12 cellular contexts compared by ENCODE assay signal in the genomic region with DNA sequence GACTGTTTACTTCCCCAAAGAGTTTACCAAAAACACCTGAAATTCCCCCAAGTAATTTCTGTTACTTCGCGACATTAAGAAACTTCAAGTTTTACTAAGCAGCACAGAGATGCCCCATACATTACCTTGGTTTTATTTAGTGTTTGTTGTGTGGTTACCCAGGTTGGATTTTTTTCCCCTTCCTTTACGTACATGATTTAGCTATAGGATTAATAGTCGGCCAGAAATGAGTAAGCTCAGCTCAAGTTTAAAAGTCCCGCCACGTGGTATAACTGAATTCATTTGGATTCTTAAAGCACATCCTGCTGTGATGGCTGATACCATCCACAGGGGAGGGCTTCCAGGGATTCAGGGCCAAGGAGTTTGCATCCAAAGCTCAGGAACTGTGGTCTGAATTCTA.
DNase-seq lines count a peak whose midpoint lies in the region; ATAC-seq, FAIRE-seq and TF ChIP-seq lines count a peak whose summit lies in the region.
"Had no signal": no experiment of that assay in that cellular context is flagged by ENCODE, and none has a peak within 500 bp of the region (broad histone marks: within the 10 kb centered on the region; RNA-seq: fewer than 3 reads in every experiment).

No MANE protein-coding gene starts in this region.

- no TSS peak for BruUV-seq in HepG2 (replicated peaks; lab: Mats Ljungman, UMichigan)

- 98% methylated on average over 6 of the region's 6 CpGs for WGBS in HepG2 (ENCODE audit: low lambda C conversion rate)

- intact Hi-C loops in HepG2 (cut with micrococcal nuclease; ENCODE audit: unreplicated experiment), result no loop called here

- H3K27ac ChIP-seq in OCI-LY3 (ENCODE audit: low read length) (peak overlapping the region; percentile 79), HepG2 (ENCODE audit: extremely low read length, insufficient read depth, low read length) (no peak overlapping the region)
- H3K27ac ChIP-seq: SK-N-MC had no signal

- H2AFZ ChIP-seq in OCI-LY3 (ENCODE audit: low read depth, low read length) (no peak overlapping the region), HepG2 (ENCODE audit: low read length) (no peak overlapping the region)

- H3K4me3 ChIP-seq in OCI-LY3 (ENCODE audit: low read length) (peak overlapping the region; percentile 40), HepG2 (replicated peaks in 1 of 3; ENCODE audit: insufficient read depth in 1 of 3, low read depth in 2 of 3, low read length in 3 of 3) (no peak overlapping the region)
- H3K4me3 ChIP-seq: SK-N-MC had no signal

- peaks cover 3% of the 10 kb centered on the region; the same call in 1 of the 2 replicates for H3K79me2 ChIP-seq in OCI-LY3 (ENCODE audit: low read length)
- H3K79me2 ChIP-seq in HepG2 (ENCODE audit: insufficient read depth, low read length), result no peaks in the 10 kb centered on the region

- peaks cover 21% of the 10 kb centered on the region for H3K36me3 ChIP-seq in OCI-LY3 (replicated peaks; ENCODE audit: low read depth, low read length)
- H3K36me3 ChIP-seq in HepG2 (replicated peaks in 1 of 2; ENCODE audit: control insufficient read depth in 1 of 2, insufficient read depth in 2 of 2, low read length in 2 of 2), result peaks cover 25 to 65% of the 10 kb centered on the region in 2 experiments

- TF ChIP-seq CTCF in OCI-LY3 (IDR thresholded peaks at IDR 0.05; ENCODE audit: low read depth, low read length), result no peak
- no peak for TF ChIP-seq CTCF in HepG2 (CRISPR knock-in tag; IDR thresholded peaks at IDR 0.05)

- no peak for FAIRE-seq in HepG2 (lab: Jason Lieb, UNC)

- H3K4me2 ChIP-seq in OCI-LY3 (ENCODE audit: low read length) (peak overlapping the region; percentile 62), HepG2 (ENCODE audit: low read depth, low read length) (no peak overlapping the region)

- H3K27me3 ChIP-seq in OCI-LY3 (ENCODE audit: low read depth, low read length) (no peaks in the 10 kb centered on the region), HepG2 (ENCODE audit: control insufficient read depth in 1 of 2, insufficient read depth in 2 of 2, low read length in 2 of 2) (no peaks in the 10 kb centered on the region)

- no peak for TF ChIP-seq EP300 in HepG2 (IDR thresholded peaks at IDR 0.05; ENCODE audit: low read depth in 2 of 2, low read length in 2 of 2)
- no peak for TF ChIP-seq EP300 in HepG2 (CRISPR knock-in tag; IDR thresholded peaks at IDR 0.05; ENCODE audit: borderline replicate concordance)

- TF ChIP-seq POLR2A in GM18505 (IDR thresholded peaks at IDR 0.05; ENCODE audit: borderline replicate concordance, extremely low read depth, insufficient read depth, insufficient read length) (no peak), HepG2 (IDR thresholded peaks at IDR 0.05; ENCODE audit: insufficient read depth in 1 of 2, low read depth in 2 of 2, low read length in 2 of 2) (no peak)

- peak; percentile 76 for ATAC-seq in GM18505 (IDR thresholded peaks at IDR 0.05; ENCODE audit: unreplicated experiment)
- ATAC-seq in GM19467 (IDR thresholded peaks at IDR 0.05; ENCODE audit: unreplicated experiment), result peak; percentile 53
- peak; percentile 86 for ATAC-seq in HG02938 (IDR thresholded peaks at IDR 0.05; ENCODE audit: unreplicated experiment)
- no peak for ATAC-seq in HepG2

- peaks cover 5% of the 10 kb centered on the region for H3K9me3 ChIP-seq in OCI-LY3 (ENCODE audit: insufficient read depth, low read length)
- no peaks in the 10 kb centered on the region for H3K9me3 ChIP-seq in HepG2 (ENCODE audit: low read length)

- DNase-seq in HepG2 (ENCODE audit: low spot score) (no peak), putamen (ENCODE audit: low spot score) (no peak), NCI-H82 treated with DMSO at 0.1 percent for 48 hours (lab: John Stamatoyannopoulos, UW; ENCODE audit: unreplicated experiment) (no peak), NCI-H774 (lab: John Stamatoyannopoulos, UW) (no peak)
- DNase-seq: NCI-H345; stimulated activated CD4-positive, alpha-beta T cell treated with anti-CD3 and anti-CD28 coated beads, Interleukin-4, amount 100 ng/mL, for 24 hours; trophoblast cell had no signal

- TF ChIP-seq RAD21 in HepG2 (CRISPR knock-in tag; IDR thresholded peaks at IDR 0.05), result no peak

- CTCF ChIA-PET in HepG2 (lab: Yijun Ruan, JAX; ENCODE audit: low intra/inter-chr PET ratio, low total read pairs), result no interaction called here

- H4K20me1 ChIP-seq in OCI-LY3 (ENCODE audit: insufficient read depth, low read length) (no peaks in the 10 kb centered on the region), HepG2 (ENCODE audit: insufficient read depth, low read length) (peaks cover 20% of the 10 kb centered on the region; the same call in 1 of the 2 replicates)

- peak overlapping the region; percentile 59 for H3K9ac ChIP-seq in OCI-LY3 (ENCODE audit: low read length)
- H3K9ac ChIP-seq in HepG2 (ENCODE audit: insufficient read depth, low read depth, low read length), result no peak overlapping the region

- in situ Hi-C loops in HepG2 (cut with HindIII; ENCODE audit: extremely low pct_ligation_motif_present, low pct_unique_long_range_greater_than_20kb), result no loop called here

- peaks cover 42% of the 10 kb centered on the region for H3K4me1 ChIP-seq in OCI-LY3 (ENCODE audit: low read length)
- no peaks in the 10 kb centered on the region for H3K4me1 ChIP-seq in HepG2 (ENCODE audit: insufficient read depth, low read length)

- POLR2A ChIA-PET in HepG2 (lab: Yijun Ruan, JAX), result no interaction called here

TF ChIP-seq in HepG2, 621 proteins besides CTCF, POLR2A, EP300 and RAD21:
- TF ChIP-seq ZNF460 (CRISPR knock-in tag; IDR thresholded peaks at IDR 0.05; ENCODE audit: borderline replicate concordance), result no peak
